In genomic region chr14:96824283-96824682, GRCh38 we compare ENCODE assay signal across 15 cellular contexts. TPM values are rescaled to one million over a fixed set of nuclear protein-coding genes. Genes with fewer than 3 reads are reported as not detected.
DNase-seq lines count a peak whose midpoint lies in the region; ATAC-seq and TF ChIP-seq lines count a peak whose summit lies in the region.
"Had no signal": no experiment of that assay in that cellular context is flagged by ENCODE, and none has a peak within 500 bp of the region (broad histone marks: within the 10 kb centered on the region; RNA-seq: fewer than 3 reads in every experiment).

No MANE protein-coding gene starts in this region.

- TF ChIP-seq POLR2A in body of pancreas (IDR thresholded peaks at IDR 0.05), result no peak

- H3K4me3 ChIP-seq in cardiac fibroblast (replicated peaks in 1 of 2; ENCODE audit: low read depth in 2 of 2, low read length in 2 of 2) (no peak overlapping the region), body of pancreas (no peak overlapping the region)
- H3K4me3 ChIP-seq: GM12878, SJCRH30, smooth muscle cell had no signal

- TF ChIP-seq CTCF in cardiac fibroblast (IDR thresholded peaks at IDR 0.05; ENCODE audit: low read depth, low read length) (no peak), body of pancreas (IDR thresholded peaks at IDR 0.05) (no peak)

- no peaks in the 10 kb centered on the region for H3K4me1 ChIP-seq in body of pancreas
- H3K4me1 ChIP-seq: parathyroid adenoma had no signal

- intact Hi-C loops in body of pancreas (cut with DNase I), result no loop called here

- WGBS in body of pancreas, 2 donors, result 87 to 93% methylated on average over 3 of the region's 3 CpGs

- peak; percentile 64 for DNase-seq in Daoy (ENCODE audit: low read depth)
- peak; percentile 34 for DNase-seq in LHCN-M2 (ENCODE audit: low read depth)
- peak; percentile 73 to 81 for DNase-seq in cardiac fibroblast (ENCODE audit: low read depth in 2 of 2)
- DNase-seq in kidney tubule cell (ENCODE audit: low spot score), result peak; percentile 73
- DNase-seq in activated T-cell treated with anti-CD3 and anti-CD28 coated beads, Interleukin-2, amount 50 U/mL, for 48 hours, result no peak
- no peak for DNase-seq in stimulated activated CD4-positive, alpha-beta T cell treated with anti-CD3 and anti-CD28 coated beads, Interleukin-15, amount 100 ng/mL, for 24 hours
- no peak for DNase-seq in NCI-H187 (lab: John Stamatoyannopoulos, UW)
- DNase-seq in body of pancreas, result no peak
- DNase-seq: activated CD4-positive, alpha-beta memory T cell treated with anti-CD3 and anti-CD28 coated beads for 36 hours; CD4-positive, CD25-positive, alpha-beta regulatory T cell; DMS79 treated with DMSO at 0.1 percent for 48 hours; SJCRH30 had no signal

- no peaks in the 10 kb centered on the region for H3K9me3 ChIP-seq in body of pancreas

- H3K27me3 ChIP-seq in body of pancreas, result no peaks in the 10 kb centered on the region
- H3K27me3 ChIP-seq: SJCRH30 had no signal

- H3K36me3 ChIP-seq in body of pancreas (replicated peaks in 1 of 2; ENCODE audit: insufficient read depth in 1 of 2, low read depth in 2 of 2), result no peaks in the 10 kb centered on the region

- H3K27ac ChIP-seq in body of pancreas, result no peak overlapping the region
- H3K27ac ChIP-seq: parathyroid adenoma, SJCRH30 had no signal

- no peak for ATAC-seq in body of pancreas

RNA-seq across cellular contexts. Expression of gene VRK1, which starts 27.1 kb away (rescaled TPM):
- total RNA-seq in Daoy (2014; rRNA removed; shearing (Covaris generic)), result 146 TPM in 2 replicates
- total RNA-seq in LHCN-M2 (2014; rRNA removed), result 47.8 and 58.0 TPM in 2 replicates
- 11.2 TPM for polyA plus RNA-seq in LHCN-M2 (2012)
- 10 to 100 TPM in 1 of 2 donors, 1 to 10 TPM in 1; 5.6 to 10.4 TPM for total RNA-seq in body of pancreas

Comparison
In these comparisons a context has a peak if more than half of its experiments do, and no peak if none do; other contexts are left out.
1. DNase-seq: peak in Daoy (single experiment), LHCN-M2 (single experiment), cardiac fibroblast (2 of 2) and kidney tubule cell (single experiment); none in activated T-cell treated with anti-CD3 and anti-CD28 coated beads, Interleukin-2, amount 50 U/mL, for 48 hours (0 of 2), stimulated activated CD4-positive, alpha-beta T cell treated with anti-CD3 and anti-CD28 coated beads, Interleukin-15, amount 100 ng/mL, for 24 hours (single experiment), NCI-H187 (0 of 2) and body of pancreas (0 of 4).